ENCODE assay signal across 1 cellular context in the genomic region with DNA sequence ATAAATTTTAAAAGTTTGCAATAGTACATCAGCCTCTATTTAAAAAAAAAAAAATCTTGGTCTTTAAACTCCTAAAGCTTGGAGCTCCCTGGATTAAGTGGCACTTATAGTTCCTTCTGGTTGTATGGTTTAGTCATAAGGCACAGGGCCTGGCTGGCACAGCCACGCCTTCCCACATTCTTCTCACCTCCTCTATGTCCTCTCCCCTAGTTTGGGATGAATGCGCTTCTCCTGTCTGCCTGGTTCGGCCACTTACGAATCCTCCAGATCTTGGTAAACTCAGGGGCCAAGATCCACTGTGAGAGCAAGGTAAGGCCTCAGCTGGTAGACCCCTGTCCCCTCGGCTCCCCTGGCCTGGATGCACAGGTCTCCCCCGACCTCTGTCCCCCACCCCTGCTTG.
TF ChIP-seq lines count a peak whose summit lies in the region.

No MANE protein-coding gene starts in this region.

TF ChIP-seq in IMR-90, 13 proteins besides CTCF, POLR2A, EP300 and RAD21 (continued from another document):
- TF ChIP-seq CEBPB (IDR thresholded peaks at IDR 0.05; ENCODE audit: low read depth, low read length) (no peak), RFX5 (IDR thresholded peaks at IDR 0.05; ENCODE audit: low read depth, low read length) (no peak), NFE2L2 (IDR thresholded peaks at IDR 0.05; ENCODE audit: low read depth, low read length) (no peak), FOS (IDR thresholded peaks at IDR 0.05; ENCODE audit: low read depth, low read length) (no peak), MAZ (IDR thresholded peaks at IDR 0.05; ENCODE audit: borderline replicate concordance, low read depth, low read length) (no peak), SMC3 (IDR thresholded peaks at IDR 0.05; ENCODE audit: low read depth, low read length) (no peak), MXI1 (IDR thresholded peaks at IDR 0.05; ENCODE audit: borderline replicate concordance, low read depth, low read length) (no peak)
- TF ChIP-seq, protein P1, sequence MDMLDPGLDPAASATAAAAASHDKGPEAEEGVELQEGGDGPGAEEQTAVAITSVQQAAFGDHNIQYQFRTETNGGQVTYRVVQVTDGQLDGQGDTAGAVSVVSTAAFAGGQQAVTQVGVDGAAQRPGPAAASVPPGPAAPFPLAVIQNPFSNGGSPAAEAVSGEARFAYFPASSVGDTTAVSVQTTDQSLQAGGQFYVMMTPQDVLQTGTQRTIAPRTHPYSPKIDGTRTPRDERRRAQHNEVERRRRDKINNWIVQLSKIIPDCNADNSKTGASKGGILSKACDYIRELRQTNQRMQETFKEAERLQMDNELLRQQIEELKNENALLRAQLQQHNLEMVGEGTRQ (IDR thresholded peaks at IDR 0.05; ENCODE audit: low read depth, low read length): no peak
- TF ChIP-seq, protein P2, sequence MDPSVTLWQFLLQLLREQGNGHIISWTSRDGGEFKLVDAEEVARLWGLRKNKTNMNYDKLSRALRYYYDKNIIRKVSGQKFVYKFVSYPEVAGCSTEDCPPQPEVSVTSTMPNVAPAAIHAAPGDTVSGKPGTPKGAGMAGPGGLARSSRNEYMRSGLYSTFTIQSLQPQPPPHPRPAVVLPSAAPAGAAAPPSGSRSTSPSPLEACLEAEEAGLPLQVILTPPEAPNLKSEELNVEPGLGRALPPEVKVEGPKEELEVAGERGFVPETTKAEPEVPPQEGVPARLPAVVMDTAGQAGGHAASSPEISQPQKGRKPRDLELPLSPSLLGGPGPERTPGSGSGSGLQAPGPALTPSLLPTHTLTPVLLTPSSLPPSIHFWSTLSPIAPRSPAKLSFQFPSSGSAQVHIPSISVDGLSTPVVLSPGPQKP (IDR thresholded peaks at IDR 0.05; ENCODE audit: borderline replicate concordance, low read depth, low read length): no peak
